ENCODE assay signal across 29 cellular contexts in genomic region chr10:124030711-124031110, GRCh38.
"Had no signal": no experiment of that assay in that cellular context is flagged by ENCODE, and none has a peak within 500 bp of the region (broad histone marks: within the 10 kb centered on the region; RNA-seq: fewer than 3 reads in every experiment).

No MANE protein-coding gene starts in this region.

- DNase-seq: activated CD4-positive, alpha-beta memory T cell treated with anti-CD3 and anti-CD28 coated beads for 36 hours; activated CD4-positive, alpha-beta T cell treated with anti-CD3 and anti-CD28 coated beads for 36 hours; activated CD4-positive, alpha-beta T cell treated with anti-CD3 and anti-CD28 coated beads, Interleukin-2, amount 10 ng/mL, durations not matched to agents 24 days and 14 days; activated CD4-positive, CD25-positive, alpha-beta regulatory T cell; activated CD4-positive, CD25-positive, alpha-beta regulatory T cell treated with anti-CD3 and anti-CD28 coated beads, Interleukin-2, amount 50 U/mL, for 72 hours; activated CD8-positive, alpha-beta memory T cell treated with anti-CD3 and anti-CD28 coated beads, Interleukin-2, amount 10 ng/mL, durations not matched to agents 7 days and 5 days; activated CD8-positive, alpha-beta memory T cell treated with anti-CD3 and anti-CD28 coated beads, Interleukin-2, amount 50 U/mL, for 4 hours; activated CD8-positive, alpha-beta T cell treated with anti-CD3 and anti-CD28 coated beads, Interleukin-2, amount 10 ng/mL, durations not matched to agents 7 days and 5 days; activated gamma-delta T cell; activated naive CD4-positive, alpha-beta T cell; activated naive CD4-positive, alpha-beta T cell treated with anti-CD3 and anti-CD28 coated beads, Interleukin-2, amount 10 ng/mL, durations not matched to agents 7 days and 5 days; activated naive CD8-positive, alpha-beta T cell treated with anti-CD3 and anti-CD28 coated beads, Interleukin-2, amount 10 ng/mL, durations not matched to agents 7 days and 5 days; activated T-cell treated with anti-CD3 and anti-CD28 coated beads, Interleukin-2, amount 50 U/mL, for 1 hour; activated T-cell treated with anti-CD3 and anti-CD28 coated beads, Interleukin-2, amount 50 U/mL, for 48 hours; brain microvascular endothelial cell; cortex of kidney; effector CD8-positive, alpha-beta T cell; esophagus squamous epithelium; foreskin melanocyte; T-helper 1 cell; T-helper 17 cell had no signal

- H3K27ac ChIP-seq: brain microvascular endothelial cell, epithelial cell of prostate had no signal

- H3K4me3 ChIP-seq: esophagus squamous epithelium, gastroesophageal sphincter had no signal

- H3K9me3 ChIP-seq: esophagus squamous epithelium, gastroesophageal sphincter had no signal

- H3K36me3 ChIP-seq: brain microvascular endothelial cell had no signal

- FAIRE-seq: astrocyte, bronchial epithelial cell, colon, endometrium, endothelial cell of umbilical vein had no signal

- H3K27me3 ChIP-seq: brain microvascular endothelial cell, esophagus squamous epithelium, gastroesophageal sphincter had no signal

- ATAC-seq: activated CD4-positive, alpha-beta T cell treated with anti-CD3 and anti-CD28 coated beads for 36 hours; activated CD8-positive, alpha-beta memory T cell treated with anti-CD3 and anti-CD28 coated beads, Interleukin-2, amount 10 ng/mL, durations not matched to agents 7 days and 5 days; activated CD8-positive, alpha-beta T cell treated with anti-CD3 and anti-CD28 coated beads, Interleukin-2, amount 10 ng/mL, durations not matched to agents 7 days and 5 days; activated naive CD4-positive, alpha-beta T cell treated with anti-CD3 and anti-CD28 coated beads, Interleukin-2, amount 50 U/mL, for 72 hours; gastroesophageal sphincter; T-helper 17 cell had no signal
